Comparison of ENCODE assay signal across 1 cellular context in the genomic region with DNA sequence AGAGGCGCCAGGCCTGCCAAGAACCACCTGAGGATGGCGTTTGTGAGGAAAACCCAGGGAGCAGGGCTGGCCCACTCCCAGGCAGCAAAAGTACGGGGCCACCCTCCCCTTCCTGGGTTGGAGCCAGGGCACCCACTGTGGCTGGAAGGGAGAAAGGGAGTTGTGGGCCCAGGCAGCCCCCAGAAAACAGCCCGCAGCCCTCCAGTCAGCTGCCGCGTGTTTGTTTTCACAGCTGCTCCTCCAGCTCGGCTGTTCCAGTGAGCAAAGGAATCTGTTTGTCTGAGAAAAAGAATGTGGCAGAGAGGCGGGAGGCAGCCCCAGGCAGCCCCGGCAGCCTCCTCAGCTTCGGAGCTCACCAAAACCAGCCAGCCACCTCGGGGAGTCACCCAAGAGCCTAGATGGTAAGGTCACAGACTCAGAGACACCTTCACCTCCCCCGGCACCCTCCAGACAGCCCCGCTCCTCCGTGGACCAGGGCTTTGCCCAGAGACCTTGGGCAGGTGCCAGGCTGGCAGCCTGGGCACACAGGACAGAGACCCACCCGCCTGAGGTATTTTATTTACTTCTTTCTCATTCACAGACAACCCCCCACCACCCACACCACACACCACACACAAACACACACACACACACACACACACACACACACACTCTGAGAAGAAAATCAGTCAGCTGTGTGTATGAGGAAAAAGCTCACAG.
TF ChIP-seq lines count a peak whose summit lies in the region.

No MANE protein-coding gene starts in this region.

TF ChIP-seq in GM23338, 12 proteins besides CTCF, POLR2A, EP300 and RAD21 (continued from another document):
- TF ChIP-seq ZNF114 (CRISPR knock-in tag; IDR thresholded peaks at IDR 0.05) (no peak), JUNB (IDR thresholded peaks at IDR 0.05; ENCODE audit: unreplicated experiment) (no peak)
- TF ChIP-seq, protein P1, sequence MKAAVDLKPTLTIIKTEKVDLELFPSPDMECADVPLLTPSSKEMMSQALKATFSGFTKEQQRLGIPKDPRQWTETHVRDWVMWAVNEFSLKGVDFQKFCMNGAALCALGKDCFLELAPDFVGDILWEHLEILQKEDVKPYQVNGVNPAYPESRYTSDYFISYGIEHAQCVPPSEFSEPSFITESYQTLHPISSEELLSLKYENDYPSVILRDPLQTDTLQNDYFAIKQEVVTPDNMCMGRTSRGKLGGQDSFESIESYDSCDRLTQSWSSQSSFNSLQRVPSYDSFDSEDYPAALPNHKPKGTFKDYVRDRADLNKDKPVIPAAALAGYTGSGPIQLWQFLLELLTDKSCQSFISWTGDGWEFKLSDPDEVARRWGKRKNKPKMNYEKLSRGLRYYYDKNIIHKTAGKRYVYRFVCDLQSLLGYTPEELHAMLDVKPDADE (IDR thresholded peaks at IDR 0.05), result no peak
